ENCODE assay signal across 9 cellular contexts in genomic region chr10:61970182-61971015, GRCh38.
DNase-seq lines count a peak whose midpoint lies in the region; ATAC-seq and TF ChIP-seq lines count a peak whose summit lies in the region.
"Had no signal": no experiment of that assay in that cellular context is flagged by ENCODE, and none has a peak within 500 bp of the region (broad histone marks: within the 10 kb centered on the region; RNA-seq: fewer than 3 reads in every experiment).

No MANE protein-coding gene starts in this region.

- no peak overlapping the region for H3K4me3 Mint-ChIP-seq in naive B cell

- no peaks in the 10 kb centered on the region for H3K27me3 ChIP-seq in ACC112 (ENCODE audit: insufficient read depth, low read length)
- H3K27me3 ChIP-seq: thyroid gland had no signal

- no peaks in the 10 kb centered on the region for H3K79me2 ChIP-seq in ACC112 (ENCODE audit: control insufficient read depth, insufficient read depth, low read length, unreplicated experiment)

- peaks cover 20 to 39% of the 10 kb centered on the region in 2 donors for H3K36me3 Mint-ChIP-seq in naive B cell

- POLR2A ChIA-PET in RWPE1 (lab: Yijun Ruan, JAX; ENCODE audit: low non-redundant PET): no interaction called here

- no peak for TF ChIP-seq CTCF in RWPE1 (conservative IDR thresholded peaks at IDR 0.05; ENCODE audit: low read depth)

- H3K27ac ChIP-seq in ACC112 (ENCODE audit: low read depth, low read length) (peak overlapping the region; percentile 56), KOPT-K1 (ENCODE audit: low read depth, low read length, poor library complexity, severe bottlenecking) (peak overlapping the region; percentile 22), RWPE1 (no peak overlapping the region)

- H3K4me1 Mint-ChIP-seq in naive B cell: peaks cover 38 to 66% (median 58%) of the 10 kb centered on the region in 3 donors

- H3K36me3 ChIP-seq in ACC112 (ENCODE audit: insufficient read depth, low read length) (peaks cover 6% of the 10 kb centered on the region), KOPT-K1 (ENCODE audit: insufficient read depth, low read length) (peaks cover 33% of the 10 kb centered on the region)
- H3K36me3 ChIP-seq: thyroid gland had no signal

- peak; percentile 54 for DNase-seq in cerebellar cortex (ENCODE audit: low spot score)
- no peak for DNase-seq in naive B cell
- no peak for DNase-seq in H4 (ENCODE audit: low spot score)
- no peak for DNase-seq in RWPE1 (ENCODE audit: low spot score)
- DNase-seq in NCI-H524 (lab: John Stamatoyannopoulos, UW): no peak
- DNase-seq: thyroid gland had no signal

- H2AFZ ChIP-seq in ACC112 (ENCODE audit: low read length, unreplicated experiment): peak overlapping the region; percentile 43

- CTCF ChIA-PET in RWPE1 (lab: Yijun Ruan, JAX): no interaction called here

- peaks cover 42% of the 10 kb centered on the region for H3K4me1 ChIP-seq in ACC112 (ENCODE audit: control insufficient read depth, insufficient read depth, low read length, unreplicated experiment)

- ATAC-seq in naive B cell (ENCODE audit: low read depth in 2 of 2) (no peak), GM19455 (IDR thresholded peaks at IDR 0.05; ENCODE audit: unreplicated experiment) (no peak)

- no peaks in the 10 kb centered on the region for H3K9me3 ChIP-seq in KOPT-K1 (ENCODE audit: insufficient read depth, low read length, poor library complexity, severe bottlenecking)
- H3K9me3 ChIP-seq: thyroid gland had no signal

- H3K9me3 Mint-ChIP-seq in naive B cell: peaks cover 0 to 5% (median 0%) of the 10 kb centered on the region in 7 donors

- H3K4me3 ChIP-seq in ACC112 (ENCODE audit: low read depth, low read length): peak overlapping the region; percentile 48
- H3K4me3 ChIP-seq: thyroid gland had no signal

- peak overlapping the region; percentile 63 to 97 (median 90) for H3K27ac Mint-ChIP-seq in naive B cell

- H3K27me3 Mint-ChIP-seq in naive B cell: no peaks in the 10 kb centered on the region
